ENCODE assay signal across 1 cellular context in the genomic region with DNA sequence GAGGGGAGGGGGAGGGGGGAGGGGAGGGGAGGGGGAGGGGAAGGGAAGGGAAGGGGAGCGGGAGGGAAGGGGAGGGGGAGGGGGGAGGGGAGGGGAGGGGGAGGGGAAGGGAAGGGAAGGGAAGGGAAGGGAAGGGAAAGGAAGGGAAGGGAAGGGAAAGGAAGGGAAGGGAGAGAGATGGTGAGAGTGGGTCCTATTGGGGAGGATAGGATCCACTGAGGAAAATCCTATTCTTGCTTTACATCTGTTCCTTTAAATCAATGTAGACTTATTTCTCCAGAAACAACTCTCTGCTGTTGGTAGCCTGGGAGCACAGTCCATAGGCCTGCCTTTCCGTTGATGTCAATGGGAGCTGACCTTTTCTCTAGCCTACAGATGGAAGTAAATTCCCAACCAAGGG. TPM values are rescaled to one million over a fixed set of nuclear protein-coding genes. Genes with fewer than 3 reads are reported as not detected.
"Had no signal": no experiment of that assay in that cellular context is flagged by ENCODE, and none has a peak within 500 bp of the region (broad histone marks: within the 10 kb centered on the region; RNA-seq: fewer than 3 reads in every experiment).

No MANE protein-coding gene starts in this region.

RNA-seq across cellular contexts. Expression of a gene that starts 10.1 kb away (rescaled TPM):
- total RNA-seq: MCF 10A had no signal
